Comparison of ENCODE assay signal across 1 cellular context in the genomic region with DNA sequence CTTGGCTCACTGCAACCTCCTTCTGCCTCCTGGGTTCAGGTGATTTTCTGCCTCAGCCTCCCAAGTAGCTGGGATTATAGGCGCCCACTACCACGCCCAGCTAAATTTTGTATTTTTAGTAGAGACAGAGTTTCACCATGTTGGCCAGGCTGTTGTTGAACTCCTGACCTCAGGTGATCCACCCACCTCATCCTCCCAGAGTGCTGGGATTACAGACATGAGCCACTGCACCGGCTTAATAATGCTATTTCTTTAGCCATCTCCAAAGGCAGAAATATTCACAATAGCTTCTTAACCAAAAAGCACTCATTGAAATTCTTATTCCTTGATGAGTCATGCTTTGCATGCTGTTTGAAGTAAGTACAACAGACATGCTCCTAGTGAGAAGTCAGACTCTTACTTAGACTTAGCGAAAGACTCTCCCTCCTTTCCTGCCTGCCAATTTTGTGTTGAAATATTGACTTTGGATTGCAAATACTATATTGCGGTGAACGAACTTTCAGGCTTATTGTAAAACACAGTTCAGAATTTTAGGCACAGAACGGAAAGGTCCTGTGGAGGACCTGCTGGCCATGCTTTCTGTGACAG.
TF ChIP-seq lines count a peak whose summit lies in the region.

No MANE protein-coding gene starts in this region.

TF ChIP-seq in HepG2, 621 proteins besides CTCF, POLR2A, EP300 and RAD21 (continued from another document and continues in another):
- TF ChIP-seq, protein P1, sequence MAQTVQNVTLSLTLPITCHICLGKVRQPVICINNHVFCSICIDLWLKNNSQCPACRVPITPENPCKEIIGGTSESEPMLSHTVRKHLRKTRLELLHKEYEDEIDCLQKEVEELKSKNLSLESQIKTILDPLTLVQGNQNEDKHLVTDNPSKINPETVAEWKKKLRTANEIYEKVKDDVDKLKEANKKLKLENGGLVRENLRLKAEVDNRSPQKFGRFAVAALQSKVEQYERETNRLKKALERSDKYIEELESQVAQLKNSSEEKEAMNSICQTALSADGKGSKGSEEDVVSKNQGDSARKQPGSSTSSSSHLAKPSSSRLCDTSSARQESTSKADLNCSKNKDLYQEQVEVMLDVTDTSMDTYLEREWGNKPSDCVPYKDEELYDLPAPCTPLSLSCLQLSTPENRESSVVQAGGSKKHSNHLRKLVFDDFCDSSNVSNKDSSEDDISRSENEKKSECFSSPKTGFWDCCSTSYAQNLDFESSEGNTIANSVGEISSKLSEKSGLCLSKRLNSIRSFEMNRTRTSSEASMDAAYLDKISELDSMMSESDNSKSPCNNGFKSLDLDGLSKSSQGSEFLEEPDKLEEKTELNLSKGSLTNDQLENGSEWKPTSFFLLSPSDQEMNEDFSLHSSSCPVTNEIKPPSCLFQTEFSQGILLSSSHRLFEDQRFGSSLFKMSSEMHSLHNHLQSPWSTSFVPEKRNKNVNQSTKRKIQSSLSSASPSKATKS (CRISPR knock-in tag; IDR thresholded peaks at IDR 0.05) = no peak
- TF ChIP-seq IRF1 (CRISPR knock-in tag; IDR thresholded peaks at IDR 0.05; ENCODE audit: low read depth) = no peak
- no peak for TF ChIP-seq SMC3 (IDR thresholded peaks at IDR 0.05; ENCODE audit: low read length)
- no peak for TF ChIP-seq BORCS8-MEF2B (CRISPR knock-in tag; IDR thresholded peaks at IDR 0.05)
- peak; percentile 53; the same call in 1 of the 2 replicates for TF ChIP-seq CREM (IDR thresholded peaks at IDR 0.05)
- TF ChIP-seq CREM (CRISPR knock-in tag; IDR thresholded peaks at IDR 0.05) = no peak
- TF ChIP-seq DR1 (CRISPR knock-in tag; IDR thresholded peaks at IDR 0.05) = no peak
- TF ChIP-seq SMYD3 (CRISPR knock-in tag; IDR thresholded peaks at IDR 0.05) = no peak
- TF ChIP-seq NCOA1 (CRISPR knock-in tag; IDR thresholded peaks at IDR 0.05) = no peak
- TF ChIP-seq ZNF609 (CRISPR knock-in tag; IDR thresholded peaks at IDR 0.05; ENCODE audit: borderline replicate concordance) = no peak
- no peak for TF ChIP-seq ZNF503 (CRISPR knock-in tag; IDR thresholded peaks at IDR 0.05)
- peak; percentile 44; the same call in 1 of the 2 replicates for TF ChIP-seq SALL1 (CRISPR knock-in tag; IDR thresholded peaks at IDR 0.05)
- peak; percentile 69 for TF ChIP-seq RARA (CRISPR knock-in tag; IDR thresholded peaks at IDR 0.05)
- no peak for TF ChIP-seq MXI1 (IDR thresholded peaks at IDR 0.05; ENCODE audit: borderline replicate concordance, low read depth, low read length)
- TF ChIP-seq KLF6 (CRISPR knock-in tag; IDR thresholded peaks at IDR 0.05) = 0 out of 2 replicates have a peak, but pooled peaks have one; percentile 22
- no peak for TF ChIP-seq ZNF746 (CRISPR knock-in tag; IDR thresholded peaks at IDR 0.05)
- no peak for TF ChIP-seq ESRRA (CRISPR knock-in tag; IDR thresholded peaks at IDR 0.05; ENCODE audit: low read depth)
- no peak for TF ChIP-seq PTBP1 (IDR thresholded peaks at IDR 0.05; ENCODE audit: low read depth, low read length, poor library complexity, severe bottlenecking)
- TF ChIP-seq ZNF383 (CRISPR knock-in tag; IDR thresholded peaks at IDR 0.05; ENCODE audit: borderline replicate concordance) = no peak
- peak in 1 of 2 experiments; percentile 61; a peak in 3 of 4 replicates for TF ChIP-seq NR2F1 (CRISPR knock-in tag; IDR thresholded peaks at IDR 0.05)
- TF ChIP-seq ATF7-NPFF (CRISPR knock-in tag; IDR thresholded peaks at IDR 0.05; ENCODE audit: low read depth) = no peak
- TF ChIP-seq, protein P2, sequence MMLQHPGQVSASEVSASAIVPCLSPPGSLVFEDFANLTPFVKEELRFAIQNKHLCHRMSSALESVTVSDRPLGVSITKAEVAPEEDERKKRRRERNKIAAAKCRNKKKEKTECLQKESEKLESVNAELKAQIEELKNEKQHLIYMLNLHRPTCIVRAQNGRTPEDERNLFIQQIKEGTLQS (CRISPR knock-in tag; IDR thresholded peaks at IDR 0.05) = 0 out of 2 replicates have a peak, but pooled peaks have one; percentile 50
- TF ChIP-seq ZFP37 (CRISPR knock-in tag; IDR thresholded peaks at IDR 0.05; ENCODE audit: borderline replicate concordance) = no peak
- no peak for TF ChIP-seq PLSCR1 (CRISPR knock-in tag; IDR thresholded peaks at IDR 0.05; ENCODE audit: borderline replicate concordance)
- TF ChIP-seq FIP1L1 (IDR thresholded peaks at IDR 0.05; ENCODE audit: borderline replicate concordance, insufficient read depth, low read depth, low read length) = no peak
- no peak for TF ChIP-seq REL (CRISPR knock-in tag; conservative IDR thresholded peaks at IDR 0.05)
- peak; percentile 20; the same call in 1 of the 2 replicates for TF ChIP-seq HOXA3 (CRISPR knock-in tag; IDR thresholded peaks at IDR 0.05)
- TF ChIP-seq ZNF879 (CRISPR knock-in tag; IDR thresholded peaks at IDR 0.05) = no peak
- no peak for TF ChIP-seq IRF9 (CRISPR knock-in tag; IDR thresholded peaks at IDR 0.05; ENCODE audit: borderline replicate concordance)
- TF ChIP-seq IKZF5 (CRISPR knock-in tag; IDR thresholded peaks at IDR 0.05) = peak; percentile 65; the same call in 1 of the 2 replicates
- no peak for TF ChIP-seq FLYWCH1 (CRISPR knock-in tag; IDR thresholded peaks at IDR 0.05)
- TF ChIP-seq ZNF670 (CRISPR knock-in tag; IDR thresholded peaks at IDR 0.05; ENCODE audit: borderline replicate concordance) = no peak
- no peak for TF ChIP-seq ZNF550 (CRISPR knock-in tag; IDR thresholded peaks at IDR 0.05; ENCODE audit: borderline replicate concordance)
- no peak for TF ChIP-seq CBX5 (CRISPR knock-in tag; IDR thresholded peaks at IDR 0.05; ENCODE audit: borderline replicate concordance)
- no peak for TF ChIP-seq ZNF251 (CRISPR knock-in tag; IDR thresholded peaks at IDR 0.05)
- no peak for TF ChIP-seq ZNF160 (CRISPR knock-in tag; IDR thresholded peaks at IDR 0.05)
- TF ChIP-seq, protein P3, sequence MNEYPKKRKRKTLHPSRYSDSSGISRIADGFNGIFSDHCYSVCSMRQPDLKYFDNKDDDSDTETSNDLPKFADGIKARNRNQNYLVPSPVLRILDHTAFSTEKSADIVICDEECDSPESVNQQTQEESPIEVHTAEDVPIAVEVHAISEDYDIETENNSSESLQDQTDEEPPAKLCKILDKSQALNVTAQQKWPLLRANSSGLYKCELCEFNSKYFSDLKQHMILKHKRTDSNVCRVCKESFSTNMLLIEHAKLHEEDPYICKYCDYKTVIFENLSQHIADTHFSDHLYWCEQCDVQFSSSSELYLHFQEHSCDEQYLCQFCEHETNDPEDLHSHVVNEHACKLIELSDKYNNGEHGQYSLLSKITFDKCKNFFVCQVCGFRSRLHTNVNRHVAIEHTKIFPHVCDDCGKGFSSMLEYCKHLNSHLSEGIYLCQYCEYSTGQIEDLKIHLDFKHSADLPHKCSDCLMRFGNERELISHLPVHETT (CRISPR knock-in tag; conservative IDR thresholded peaks at IDR 0.05) = no peak
- TF ChIP-seq, protein P4, sequence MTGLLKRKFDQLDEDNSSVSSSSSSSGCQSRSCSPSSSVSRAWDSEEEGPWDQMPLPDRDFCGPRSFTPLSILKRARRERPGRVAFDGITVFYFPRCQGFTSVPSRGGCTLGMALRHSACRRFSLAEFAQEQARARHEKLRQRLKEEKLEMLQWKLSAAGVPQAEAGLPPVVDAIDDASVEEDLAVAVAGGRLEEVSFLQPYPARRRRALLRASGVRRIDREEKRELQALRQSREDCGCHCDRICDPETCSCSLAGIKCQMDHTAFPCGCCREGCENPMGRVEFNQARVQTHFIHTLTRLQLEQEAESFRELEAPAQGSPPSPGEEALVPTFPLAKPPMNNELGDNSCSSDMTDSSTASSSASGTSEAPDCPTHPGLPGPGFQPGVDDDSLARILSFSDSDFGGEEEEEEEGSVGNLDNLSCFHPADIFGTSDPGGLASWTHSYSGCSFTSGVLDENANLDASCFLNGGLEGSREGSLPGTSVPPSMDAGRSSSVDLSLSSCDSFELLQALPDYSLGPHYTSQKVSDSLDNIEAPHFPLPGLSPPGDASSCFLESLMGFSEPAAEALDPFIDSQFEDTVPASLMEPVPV (CRISPR knock-in tag; IDR thresholded peaks at IDR 0.05) = no peak
- TF ChIP-seq ZNF484 (CRISPR knock-in tag; IDR thresholded peaks at IDR 0.05; ENCODE audit: borderline replicate concordance, low read depth) = no peak
- no peak for TF ChIP-seq ZZZ3 (CRISPR knock-in tag; IDR thresholded peaks at IDR 0.05; ENCODE audit: borderline replicate concordance)
- TF ChIP-seq PRPF4 (IDR thresholded peaks at IDR 0.05; ENCODE audit: low read depth, low read length, poor library complexity, severe bottlenecking) = no peak
- TF ChIP-seq, protein P5, sequence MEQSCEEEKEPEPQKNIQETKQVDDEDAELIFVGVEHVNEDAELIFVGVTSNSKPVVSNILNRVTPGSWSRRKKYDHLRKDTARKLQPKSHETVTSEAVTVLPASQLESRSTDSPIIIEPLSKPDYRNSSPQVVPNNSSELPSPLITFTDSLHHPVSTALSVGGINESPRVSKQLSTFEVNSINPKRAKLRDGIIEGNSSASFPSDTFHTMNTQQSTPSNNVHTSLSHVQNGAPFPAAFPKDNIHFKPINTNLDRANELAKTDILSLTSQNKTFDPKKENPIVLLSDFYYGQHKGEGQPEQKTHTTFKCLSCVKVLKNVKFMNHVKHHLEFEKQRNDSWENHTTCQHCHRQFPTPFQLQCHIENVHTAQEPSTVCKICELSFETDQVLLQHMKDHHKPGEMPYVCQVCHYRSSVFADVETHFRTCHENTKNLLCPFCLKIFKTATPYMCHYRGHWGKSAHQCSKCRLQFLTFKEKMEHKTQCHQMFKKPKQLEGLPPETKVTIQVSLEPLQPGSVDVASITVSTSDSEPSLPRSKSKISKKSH (CRISPR knock-in tag; IDR thresholded peaks at IDR 0.05; ENCODE audit: borderline replicate concordance) = no peak
